25 cellular contexts compared by ENCODE assay signal in the genomic region with DNA sequence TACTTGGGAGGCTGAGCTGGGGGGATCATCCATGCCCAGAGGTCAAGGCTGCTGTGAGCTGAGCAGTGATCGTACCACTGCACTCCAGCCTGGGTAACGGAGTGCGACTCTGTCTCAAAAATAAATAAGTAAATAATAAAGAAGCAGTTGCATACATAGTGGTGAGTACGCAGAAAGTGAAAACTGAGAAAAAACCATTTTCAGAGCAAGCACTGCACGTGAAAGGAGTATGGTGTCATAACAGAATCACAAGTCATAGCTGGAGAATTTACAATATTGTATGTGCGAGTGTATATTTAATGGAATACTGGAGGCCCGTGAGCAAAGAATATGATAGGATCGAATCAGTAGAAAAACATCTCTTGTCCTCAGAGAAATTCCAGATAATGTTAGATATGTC.
"Had no signal": no experiment of that assay in that cellular context is flagged by ENCODE, and none has a peak within 500 bp of the region (broad histone marks: within the 10 kb centered on the region; RNA-seq: fewer than 3 reads in every experiment).

No MANE protein-coding gene starts in this region.

- H3K4me3 ChIP-seq: colonic mucosa, esophagus squamous epithelium, gastrocnemius medialis, heart right ventricle, left lung, lower lobe of right lung, mucosa of descending colon had no signal

- DNase-seq: colonic mucosa; cortex of kidney; effector CD8-positive, alpha-beta T cell; effector memory CD8-positive, alpha-beta T cell; endodermal cell; erythroblast; esophagus squamous epithelium; foreskin fibroblast; foreskin melanocyte; gastrocnemius medialis; glutamatergic neuron; head of caudate nucleus; heart right ventricle; hippocampal formation; left cardiac atrium; left lung; left ventricle myocardium superior; lower lobe of right lung; mesenchymal stem cell; mucosa of descending colon; naive B cell had no signal

- H3K9me3 ChIP-seq: colonic mucosa, esophagus squamous epithelium, gastrocnemius medialis, heart right ventricle, left lung, lower lobe of right lung, mucosa of descending colon had no signal

- H3K27me3 Mint-ChIP-seq: dendritic cell treated with granulocyte-macrophage colony-stimulating factor and Interleukin-4, amounts not matched to agents 40 ng/mL and 50 ng/mL, for 4 days; effector memory CD8-positive, alpha-beta T cell; naive B cell had no signal

- H3K4me1 ChIP-seq: colonic mucosa, left lung, lower lobe of right lung had no signal

- H3K4me3 Mint-ChIP-seq: dendritic cell treated with granulocyte-macrophage colony-stimulating factor and Interleukin-4, amounts not matched to agents 40 ng/mL and 50 ng/mL, for 4 days; effector memory CD8-positive, alpha-beta T cell; endodermal cell; mesothelial cell of epicardium; naive B cell had no signal

- H3K27me3 ChIP-seq: colonic mucosa, esophagus squamous epithelium, gastrocnemius medialis, heart right ventricle, left lung had no signal

- H3K27ac Mint-ChIP-seq: dendritic cell treated with granulocyte-macrophage colony-stimulating factor and Interleukin-4, amounts not matched to agents 40 ng/mL and 50 ng/mL, for 4 days; effector memory CD8-positive, alpha-beta T cell; endodermal cell; mesothelial cell of epicardium; naive B cell had no signal

- H3K4me1 Mint-ChIP-seq: naive B cell had no signal

- H3K27ac ChIP-seq: colonic mucosa, epithelial cell of prostate, esophagus squamous epithelium, gastrocnemius medialis, heart right ventricle, left lung, lower lobe of right lung had no signal

- H3K9me3 Mint-ChIP-seq: dendritic cell treated with granulocyte-macrophage colony-stimulating factor and Interleukin-4, amounts not matched to agents 40 ng/mL and 50 ng/mL, for 4 days; effector memory CD8-positive, alpha-beta T cell; endodermal cell; mesothelial cell of epicardium; naive B cell had no signal

- H3K36me3 Mint-ChIP-seq: naive B cell had no signal

- H3K36me3 ChIP-seq: colonic mucosa, esophagus squamous epithelium, left lung, lower lobe of right lung had no signal

- ATAC-seq: effector memory CD8-positive, alpha-beta T cell; esophagus mucosa; gastrocnemius medialis; heart right ventricle; left cardiac atrium; left lung; left ventricle myocardium superior; lower lobe of right lung; mucosa of descending colon had no signal
